Comparison of ENCODE assay signal across 1 cellular context in the genomic region with DNA sequence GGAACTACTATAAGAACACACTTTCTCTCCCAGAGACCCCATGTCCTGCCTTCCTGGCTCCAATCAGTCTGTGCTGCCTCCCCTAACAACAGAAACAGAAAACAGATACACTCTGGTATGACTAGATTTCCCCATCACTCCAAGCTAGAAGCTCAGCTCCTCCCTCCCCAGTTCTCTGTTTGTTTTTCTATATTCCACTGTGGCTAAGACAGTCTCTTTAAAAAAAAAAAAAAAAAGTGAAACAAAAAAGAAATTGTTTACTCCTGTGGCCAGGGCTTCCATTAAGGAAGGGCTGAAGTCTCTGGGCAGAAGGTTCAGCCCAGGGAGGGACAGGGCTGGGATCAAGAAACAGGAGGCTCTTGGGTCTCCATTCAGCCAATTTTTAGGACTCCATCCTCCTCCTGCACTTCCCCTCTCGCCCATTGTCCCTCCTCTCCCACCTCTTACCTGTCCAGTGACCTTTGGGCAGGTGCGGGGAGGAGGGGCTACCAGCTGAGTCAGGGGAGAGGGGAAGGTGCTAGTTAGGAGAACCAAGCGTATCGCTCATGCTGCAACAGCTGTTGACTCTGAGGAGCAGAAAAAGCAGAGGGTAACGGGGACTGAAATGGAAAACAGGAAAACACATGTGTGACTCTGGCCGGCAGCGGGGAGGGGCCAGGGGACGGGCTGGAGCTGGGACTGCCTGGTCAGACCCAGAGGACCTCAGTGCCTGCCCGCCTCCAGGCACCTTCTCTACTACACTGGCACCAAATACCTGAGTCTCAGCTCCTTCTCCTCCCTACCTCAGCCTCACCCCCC.
A peak's percentile ranks its signal among the peaks of the same experiment; 100 is the strongest.
TF ChIP-seq lines count a peak whose summit lies in the region.

No MANE protein-coding gene starts in this region.

TF ChIP-seq in K562, 482 proteins besides CTCF, POLR2A, EP300 and RAD21:
- TF ChIP-seq CTBP1 (IDR thresholded peaks at IDR 0.05; ENCODE audit: borderline replicate concordance) (0 out of 2 replicates have a peak, but pooled peaks have one; percentile 15), HDAC3 (IDR thresholded peaks at IDR 0.05; ENCODE audit: borderline replicate concordance, partially characterized antibody) (no peak), VEZF1 (CRISPR knock-in tag; IDR thresholded peaks at IDR 0.05) (0 out of 2 replicates have a peak, but pooled peaks have one; percentile 11)
